34 cellular contexts compared by ENCODE assay signal in the genomic region with DNA sequence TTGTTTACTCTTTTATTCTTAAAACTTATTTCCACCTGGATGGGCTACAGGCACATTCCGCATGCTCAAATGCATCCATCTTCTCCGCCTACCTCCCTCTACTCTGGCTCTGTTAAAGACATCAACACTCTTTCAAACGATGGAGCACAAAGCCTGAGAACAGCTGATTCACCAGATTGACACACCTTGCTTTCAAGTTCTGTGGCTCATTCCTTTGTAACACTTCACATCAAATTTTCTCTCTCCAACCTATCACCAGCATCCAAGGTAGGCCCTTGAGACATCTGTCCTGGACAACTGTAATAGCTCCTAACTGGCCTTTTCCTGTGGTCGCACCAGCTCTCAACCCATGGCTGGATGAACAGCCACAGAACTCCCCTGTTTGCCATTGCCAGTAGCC.
DNase-seq lines count a peak whose midpoint lies in the region; ATAC-seq, FAIRE-seq and TF ChIP-seq lines count a peak whose summit lies in the region.
"Had no signal": no experiment of that assay in that cellular context is flagged by ENCODE, and none has a peak within 500 bp of the region (broad histone marks: within the 10 kb centered on the region; RNA-seq: fewer than 3 reads in every experiment).

No MANE protein-coding gene starts in this region.

- H3K9me3 ChIP-seq in IMR-90 (ENCODE audit: control insufficient read depth, insufficient read depth, low read length) (peaks cover 2% of the 10 kb centered on the region; the same call in 1 of the 2 replicates), H1 (ENCODE audit: insufficient read depth in 2 of 2, low read depth in 1 of 2, low read length in 1 of 2) (peaks cover 5 to 8% of the 10 kb centered on the region in 2 experiments; a peak in 2 of 4 replicates), SJCRH30 (replicated peaks) (no peaks in the 10 kb centered on the region), esophagus muscularis mucosa (peaks cover 0 to 14% (median 11%) of the 10 kb centered on the region in 4 donors)
- H3K9me3 ChIP-seq: BE2C had no signal

- H3K4me2 ChIP-seq in IMR-90 (ENCODE audit: low read depth, low read length) (no peak overlapping the region), H1 (ENCODE audit: insufficient read depth in 1 of 2, low read depth in 2 of 2, low read length in 2 of 2) (no peak overlapping the region)
- H3K4me2 ChIP-seq: A549; BLaER1; BLaER1 treated with 17β-estradiol and CSF1 and Interleukin-3, amounts not matched to agents 10 nM and 100 nM had no signal

- no peak for TF ChIP-seq RAD21 in IMR-90 (IDR thresholded peaks at IDR 0.05; ENCODE audit: low read length)
- TF ChIP-seq RAD21 in H1 (IDR thresholded peaks at IDR 0.05 in 1 of 2, conservative IDR thresholded peaks at IDR 0.05 in 1 of 2; ENCODE audit: low read depth in 2 of 2, low read length in 2 of 2), result no peak

- in situ Hi-C loops in IMR-90 (cut with MboI; ENCODE audit: low sequenced_read_pairs), result no loop called here

- POLR2A ChIA-PET in IMR-90 (lab: Charles Lee; ENCODE audit: unreplicated experiment), result no interaction called here
- POLR2A ChIA-PET in H1 (lab: Charles Lee; ENCODE audit: partially characterized antibody), result no interaction called here

- no peak for ATAC-seq in IMR-90 (ENCODE audit: low read depth)
- ATAC-seq in left lobe of liver, result no peak
- ATAC-seq: A549; CD8-positive, alpha-beta T cell had no signal

- H3K4me1 ChIP-seq in IMR-90 (ENCODE audit: control insufficient read depth, insufficient read depth, low read length), result no peaks in the 10 kb centered on the region
- no peaks in the 10 kb centered on the region; a peak in 1 of 7 replicates for H3K4me1 ChIP-seq in H1 (replicated peaks in 1 of 4; ENCODE audit: control insufficient read depth in 3 of 4, insufficient read depth in 4 of 4, low read length in 3 of 4)
- H3K4me1 ChIP-seq in SJCRH30, result no peaks in the 10 kb centered on the region
- no peaks in the 10 kb centered on the region for H3K4me1 ChIP-seq in esophagus muscularis mucosa
- H3K4me1 ChIP-seq: A549; BE2C; BLaER1; BLaER1 treated with 17β-estradiol and CSF1 and Interleukin-3, amounts not matched to agents 10 nM and 100 nM; Caco-2 had no signal

- H4K91ac ChIP-seq in IMR-90 (ENCODE audit: insufficient read depth, low read depth, low read length), result no peak overlapping the region
- no peak overlapping the region for H4K91ac ChIP-seq in H1 (replicated peaks; ENCODE audit: insufficient read length, low read length)

- H3K56ac ChIP-seq in IMR-90 (ENCODE audit: extremely low read depth, insufficient read depth, low read length) (no peak overlapping the region), H1 (replicated peaks; ENCODE audit: insufficient read length, low read depth, low read length) (no peak overlapping the region)

- no peak overlapping the region for H3K4me3 ChIP-seq in IMR-90 (ENCODE audit: insufficient read depth, low read depth, low read length)
- no peak overlapping the region for H3K4me3 ChIP-seq in bronchial epithelial cell (ENCODE audit: low read depth, low read length)
- no peak overlapping the region for H3K4me3 ChIP-seq in H1 (ENCODE audit: extremely low read depth in 1 of 4, insufficient read depth in 2 of 4, low read depth in 3 of 4, low read length in 4 of 4)
- H3K4me3 ChIP-seq in epithelial cell of esophagus (ENCODE audit: low read length), result no peak overlapping the region
- no peak overlapping the region for H3K4me3 ChIP-seq in SJCRH30
- no peak overlapping the region for H3K4me3 ChIP-seq in esophagus muscularis mucosa
- H3K4me3 ChIP-seq: A549; BLaER1; BLaER1 treated with 17β-estradiol and CSF1 and Interleukin-3, amounts not matched to agents 10 nM and 100 nM had no signal

- H2BK20ac ChIP-seq in IMR-90 (ENCODE audit: low read depth, low read length), result no peak overlapping the region
- no peak overlapping the region for H2BK20ac ChIP-seq in H1 (ENCODE audit: low read length)

- H3K9me1 ChIP-seq in IMR-90 (ENCODE audit: insufficient read depth, low read length), result no peaks in the 10 kb centered on the region

- intact Hi-C loops in IMR-90 (cut with micrococcal nuclease) (no loop called here), esophagus muscularis mucosa (cut with DNase I) (no loop called here)

- no peak overlapping the region for H2BK12ac ChIP-seq in H1 (ENCODE audit: low read depth, low read length)

- TF ChIP-seq CTCF in IMR-90 (conservative IDR thresholded peaks at IDR 0.05; ENCODE audit: low read depth, low read length) (no peak), bronchial epithelial cell (IDR thresholded peaks at IDR 0.05; ENCODE audit: insufficient read depth, low read length, severe bottlenecking) (no peak), H1 (IDR thresholded peaks at IDR 0.05; ENCODE audit: control extremely low read depth in 1 of 3, insufficient read depth in 1 of 3, low read depth in 1 of 3, low read length in 3 of 3) (no peak), epithelial cell of esophagus (IDR thresholded peaks at IDR 0.05; ENCODE audit: insufficient read depth, low read depth, low read length, missing control alignments) (no peak), esophagus muscularis mucosa (IDR thresholded peaks at IDR 0.05) (no peak)

- dilution Hi-C loops in IMR-90 (cut with HindIII; ENCODE audit: low sequenced_read_pairs, unreplicated experiment), result no loop called here

- no TSS peak for BruUV-seq in IMR-90 (replicated peaks; lab: Mats Ljungman, UMichigan)

- H3K27me3 ChIP-seq in IMR-90 (ENCODE audit: control insufficient read depth, insufficient read depth, low read length) (no peaks in the 10 kb centered on the region), bronchial epithelial cell (ENCODE audit: control insufficient read depth, insufficient read depth, low read length) (no peaks in the 10 kb centered on the region), H1 (replicated peaks in 1 of 4; ENCODE audit: control insufficient read depth in 3 of 4, extremely low read depth in 1 of 4, insufficient read depth in 3 of 4, low read length in 3 of 4) (no peaks in the 10 kb centered on the region), SJCRH30 (no peaks in the 10 kb centered on the region), esophagus muscularis mucosa (no peaks in the 10 kb centered on the region)
- H3K27me3 ChIP-seq: BE2C; BLaER1; BLaER1 treated with 17β-estradiol and CSF1 and Interleukin-3, amounts not matched to agents 10 nM and 100 nM had no signal

- no peak overlapping the region for H2AK9ac ChIP-seq in IMR-90 (replicated peaks; ENCODE audit: low read depth, low read length, poor library complexity)

- TF ChIP-seq POLR2A in IMR-90 (IDR thresholded peaks at IDR 0.05; ENCODE audit: low read depth, low read length) (no peak), H1 (IDR thresholded peaks at IDR 0.05; ENCODE audit: control extremely low read depth in 1 of 2, low read depth in 2 of 2, low read length in 2 of 2) (no peak), esophagus muscularis mucosa (IDR thresholded peaks at IDR 0.05; ENCODE audit: low read depth) (no peak)

- H2BK15ac ChIP-seq in IMR-90 (ENCODE audit: low read depth, low read length) (no peak overlapping the region), H1 (ENCODE audit: low read length) (no peak overlapping the region)

- DNase-seq in IMR-90, result no peak
- DNase-seq in bronchial epithelial cell (ENCODE audit: low read depth), result peak; percentile 29
- DNase-seq in H1 (ENCODE audit: low read depth in 1 of 2, low spot score in 2 of 2), result no peak
- peak; percentile 59 for DNase-seq in epithelial cell of esophagus (ENCODE audit: low read depth)
- DNase-seq in left lobe of liver (ENCODE audit: low spot score), result no peak
- DNase-seq in OCI-M2 (lab: John Stamatoyannopoulos, UW; ENCODE audit: unreplicated experiment), result no peak
- DNase-seq in SJCRH30, result no peak
- no peak for DNase-seq in esophagus muscularis mucosa (ENCODE audit: extremely low spot score)
- DNase-seq: 8988T; ACHN; AML-193; BE2C; C1 segment of cervical spinal cord; Caco-2; Calu3; CD4-positive, alpha-beta memory T cell; CD4-positive, alpha-beta T cell; CD4-positive, CD25-positive, alpha-beta regulatory T cell; CD8-positive, alpha-beta memory T cell; CD8-positive, alpha-beta T cell; DMS 273 treated with DMSO at 0.1 percent for 48 hours; DMS153; DMS53; DMS79; DMS79 treated with DMSO at 0.1 percent for 48 hours; DND-41; EL had no signal

- H2AFZ ChIP-seq in IMR-90 (replicated peaks; ENCODE audit: low read length, poor library complexity) (peak overlapping the region; percentile 21), H1 (ENCODE audit: low read length) (0 out of 2 replicates have a peak overlapping the region, but pooled peaks have one; percentile 5)

- H3K9ac ChIP-seq in IMR-90 (ENCODE audit: low read depth, low read length) (no peak overlapping the region), H1 (replicated peaks in 1 of 4; ENCODE audit: extremely low read depth in 1 of 4, low read depth in 3 of 4, low read length in 3 of 4) (no peak overlapping the region)
- H3K9ac ChIP-seq: BLaER1; BLaER1 treated with 17β-estradiol and CSF1 and Interleukin-3, amounts not matched to agents 10 nM and 100 nM had no signal

- H3K4ac ChIP-seq in IMR-90 (ENCODE audit: low read depth, low read length), result no peak overlapping the region
- H3K4ac ChIP-seq in H1 (replicated peaks; ENCODE audit: insufficient read length, low read depth, low read length), result no peak overlapping the region

- no peaks in the 10 kb centered on the region for H4K20me1 ChIP-seq in IMR-90 (ENCODE audit: insufficient read depth, low read length)
- no peaks in the 10 kb centered on the region for H4K20me1 ChIP-seq in H1 (replicated peaks in 1 of 2; ENCODE audit: control insufficient read depth in 1 of 2, insufficient read depth in 2 of 2, low read length in 2 of 2)
- H4K20me1 ChIP-seq: BLaER1; BLaER1 treated with 17β-estradiol and CSF1 and Interleukin-3, amounts not matched to agents 10 nM and 100 nM had no signal

- TF ChIP-seq EP300 in H1 (IDR thresholded peaks at IDR 0.05; ENCODE audit: borderline replicate concordance in 1 of 2, low read depth in 2 of 2, low read length in 2 of 2) (no peak), esophagus muscularis mucosa (IDR thresholded peaks at IDR 0.05) (no peak)

- H3K18ac ChIP-seq in IMR-90 (ENCODE audit: low read depth, low read length), result no peak overlapping the region
- no peak overlapping the region for H3K18ac ChIP-seq in H1 (ENCODE audit: extremely low read depth, low read length)

- H4K5ac ChIP-seq in IMR-90 (ENCODE audit: low read depth, low read length), result no peak overlapping the region
- no peak overlapping the region for H4K5ac ChIP-seq in H1 (ENCODE audit: insufficient read length, low read depth, low read length)

- H3K79me1 ChIP-seq in IMR-90 (ENCODE audit: low read depth in 1 of 2, low read length in 2 of 2) (no peaks in the 10 kb centered on the region), H1 (ENCODE audit: low read depth, low read length) (no peaks in the 10 kb centered on the region; the same call in 1 of the 2 replicates)

- no peak for FAIRE-seq in bronchial epithelial cell (lab: Jason Lieb, UNC)
- FAIRE-seq in H1 (lab: Jason Lieb, UNC), result no peak
- FAIRE-seq: A204.1, A549, D721Med had no signal

- no peak overlapping the region for H3K14ac ChIP-seq in IMR-90 (replicated peaks; ENCODE audit: low read depth, low read length)
- H3K14ac ChIP-seq in H1 (ENCODE audit: insufficient read length), result no peak overlapping the region

- H3K36me3 ChIP-seq in IMR-90 (ENCODE audit: control insufficient read depth, insufficient read depth, low read length) (no peaks in the 10 kb centered on the region), bronchial epithelial cell (ENCODE audit: control insufficient read depth, insufficient read depth, low read length) (no peaks in the 10 kb centered on the region), H1 (ENCODE audit: control insufficient read depth in 2 of 4, insufficient read depth in 4 of 4, low read length in 3 of 4) (no peaks in the 10 kb centered on the region), SJCRH30 (no peaks in the 10 kb centered on the region), esophagus muscularis mucosa (no peaks in the 10 kb centered on the region)
- H3K36me3 ChIP-seq: BE2C, BLaER1 had no signal

- CTCF ChIA-PET in IMR-90 (lab: Yijun Ruan, JAX), result no interaction called here
- CTCF ChIA-PET in H1 (lab: Charles Lee; ENCODE audit: partially characterized antibody), result no interaction called here

- 57% methylated on average over 3 of the region's 4 CpGs; no CpG with 5 or more reads in 1 of the 2 experiments for WGBS in IMR-90 (ENCODE audit: extremely low coverage in 2 of 2, insufficient read length in 1 of 2), 2 experiments
- WGBS in H1 (ENCODE audit: extremely low coverage in 1 of 2, insufficient coverage in 1 of 2, insufficient read length in 1 of 2, insufficient replicate concordance in 2 of 2, low coverage in 1 of 2, low lambda C conversion rate in 2 of 2, missing lambda C conversion rate in 1 of 2), 2 experiments, result 86% methylated on average over 4 of the region's 4 CpGs; no CpG with 5 or more reads in 1 of the 2 experiments
- 80% methylated on average over 4 of the region's 4 CpGs for WGBS in esophagus muscularis mucosa

- H3K23ac ChIP-seq in IMR-90 (ENCODE audit: low read depth, low read length), result no peak overlapping the region
- H3K23ac ChIP-seq in H1 (ENCODE audit: insufficient read length), result no peak overlapping the region

- H2BK5ac ChIP-seq in IMR-90 (ENCODE audit: low read depth, low read length, poor library complexity, severe bottlenecking), result no peak overlapping the region
- H2BK5ac ChIP-seq in H1 (ENCODE audit: low read depth, low read length), result no peak overlapping the region

- no peaks in the 10 kb centered on the region for H3K79me2 ChIP-seq in H1 (ENCODE audit: control insufficient read depth in 1 of 2, insufficient read depth in 2 of 2, low read length in 2 of 2)

- H2AK5ac ChIP-seq in IMR-90 (ENCODE audit: low read depth, low read length) (no peak overlapping the region), H1 (ENCODE audit: low read depth, low read length) (no peak overlapping the region)

- H4K8ac ChIP-seq in IMR-90 (ENCODE audit: low read depth in 2 of 2, low read length in 2 of 2) (no peak overlapping the region), H1 (ENCODE audit: extremely low read depth, insufficient read depth, low read length) (no peak overlapping the region)

- H3K27ac ChIP-seq in IMR-90 (ENCODE audit: insufficient read depth, low read length) (no peak overlapping the region), H1 (ENCODE audit: low read depth, low read length) (no peak overlapping the region), SJCRH30 (no peak overlapping the region), esophagus muscularis mucosa (replicated peaks in 1 of 4) (no peak overlapping the region)
- H3K27ac ChIP-seq: 22Rv1; A549; BLaER1; BLaER1 treated with 17β-estradiol and CSF1 and Interleukin-3, amounts not matched to agents 10 nM and 100 nM; C4-2B had no signal

- H2BK120ac ChIP-seq in IMR-90 (ENCODE audit: low read depth, low read length) (no peak overlapping the region), H1 (replicated peaks; ENCODE audit: low read depth, low read length) (no peak overlapping the region)

- no peaks in the 10 kb centered on the region for H3K23me2 ChIP-seq in H1 (ENCODE audit: low read depth, low read length)

Comparison
In these comparisons a context has a peak if more than half of its experiments do, and no peak if none do; other contexts are left out.
1. DNase-seq: peak in bronchial epithelial cell (single experiment) and epithelial cell of esophagus (single experiment); none in IMR-90 (single experiment), H1 (0 of 2), left lobe of liver (single experiment), OCI-M2 (single experiment), SJCRH30 (0 of 2) and esophagus muscularis mucosa (single experiment).